In genomic region chr11:65298655-65299179, GRCh38 we compare ENCODE assay signal across 11 cellular contexts. TPM values are rescaled to one million over a fixed set of nuclear protein-coding genes. Genes with fewer than 3 reads are reported as not detected.
DNase-seq lines count a peak whose midpoint lies in the region; TF ChIP-seq lines count a peak whose summit lies in the region.
"Had no signal": no experiment of that assay in that cellular context is flagged by ENCODE, and none has a peak within 500 bp of the region (broad histone marks: within the 10 kb centered on the region; RNA-seq: fewer than 3 reads in every experiment).

No MANE protein-coding gene starts in this region.

- H3K36me3 ChIP-seq in urinary bladder (ENCODE audit: insufficient read depth) (no peaks in the 10 kb centered on the region), mesendoderm (ENCODE audit: control insufficient read depth, insufficient read depth, low read length) (peaks cover 15% of the 10 kb centered on the region)

- H3K23ac ChIP-seq in mesendoderm (ENCODE audit: low read length) = no peak overlapping the region

- no peak overlapping the region for H4K5ac ChIP-seq in mesendoderm (ENCODE audit: low read length)

- no peak overlapping the region for H3K4ac ChIP-seq in mesendoderm (ENCODE audit: low read depth, low read length)

- H3K27ac Mint-ChIP-seq in nephron = peak overlapping the region; percentile 98 to 99 (median 99)

- peaks cover 24% of the 10 kb centered on the region for H3K36me3 Mint-ChIP-seq in nephron (ENCODE audit: low read depth)

- DNase-seq in amygdala (lab: John Stamatoyannopoulos, UW) (peak in 38 of 56 donors; percentile 19 to 80 (median 43)), foreskin fibroblast (peak; percentile 80 to 94), GF-D8 (lab: John Stamatoyannopoulos, UW) (no peak), cerebellar nuclear complex (lab: John Stamatoyannopoulos, UW) (no peak), mesendoderm (no peak)
- DNase-seq: central memory CD4-positive, alpha-beta T cell; NCI-H1436; RPMI8226 had no signal

- H3K4me1 ChIP-seq in urinary bladder (ENCODE audit: insufficient read depth) (peaks cover 2% of the 10 kb centered on the region), mesendoderm (ENCODE audit: control insufficient read depth, low read depth, low read length) (peaks cover 4% of the 10 kb centered on the region)

- no peaks in the 10 kb centered on the region for H3K79me2 ChIP-seq in mesendoderm (ENCODE audit: control insufficient read depth, insufficient read depth, low read length)

- no peaks in the 10 kb centered on the region for H3K27me3 ChIP-seq in mesendoderm (ENCODE audit: insufficient read depth, low read length, poor library complexity)

- H3K9ac ChIP-seq in mesendoderm (ENCODE audit: low read length) = no peak overlapping the region

- peak overlapping the region in 1 of 2 donors; percentile 46 for H3K4me3 ChIP-seq in foreskin fibroblast (ENCODE audit: low read depth in 1 of 2, low read length in 2 of 2)
- no peak overlapping the region for H3K4me3 ChIP-seq in urinary bladder (ENCODE audit: low read depth, low read length)
- H3K4me3 ChIP-seq in mesendoderm (ENCODE audit: low read length) = no peak overlapping the region

- WGBS in urinary bladder = 32% methylated on average over 12 of the region's 12 CpGs
- WGBS in mesendoderm (ENCODE audit: extremely low coverage, insufficient coverage, low lambda C conversion rate) = no CpG with 5 or more reads among the region's 12 CpGs

- peak overlapping the region; percentile 45 to 79 (median 57) for H3K4me3 Mint-ChIP-seq in nephron

- H3K27ac ChIP-seq in urinary bladder (ENCODE audit: low read depth) (peak overlapping the region; percentile 85), mesendoderm (ENCODE audit: low read depth, low read length) (no peak overlapping the region)

- H3K4me1 Mint-ChIP-seq in nephron = peaks cover 78% of the 10 kb centered on the region

- H2BK15ac ChIP-seq in mesendoderm (replicated peaks; ENCODE audit: low read depth) = no peak overlapping the region

- H3K4me2 ChIP-seq in mesendoderm (ENCODE audit: low read length) = no peak overlapping the region

- no peak overlapping the region for H2BK120ac ChIP-seq in mesendoderm (ENCODE audit: low read depth, low read length)

- H3K18ac ChIP-seq in mesendoderm (ENCODE audit: low read length) = no peak overlapping the region

- H3K27me3 Mint-ChIP-seq in nephron (ENCODE audit: low read depth) = no peaks in the 10 kb centered on the region

- TF ChIP-seq CTCF in foreskin fibroblast (IDR thresholded peaks at IDR 0.05; ENCODE audit: low read depth, low read length) (no peak), nephron (IDR thresholded peaks at IDR 0.05; ENCODE audit: unreplicated experiment in 3 of 3) (no peak)

- H2AK5ac ChIP-seq in mesendoderm (ENCODE audit: low read length) = no peak overlapping the region

- H3K79me1 ChIP-seq in mesendoderm (ENCODE audit: low read length) = no peaks in the 10 kb centered on the region

- H2BK5ac ChIP-seq in mesendoderm (ENCODE audit: low read length) = no peak overlapping the region

- H3K9me3 Mint-ChIP-seq in nephron = no peaks in the 10 kb centered on the region

- H3K56ac ChIP-seq in mesendoderm (ENCODE audit: low read length) = no peak overlapping the region

- no peak overlapping the region for H4K8ac ChIP-seq in mesendoderm (ENCODE audit: low read depth, low read length)

RNA-seq across cellular contexts. Expression of gene CDC42EP2, which starts 15.9 kb away (rescaled TPM):
- 17.6 TPM for total RNA-seq in urinary bladder
- 30.1 TPM for polyA plus RNA-seq in urinary bladder
- 6.5 TPM for polyA plus RNA-seq in mesendoderm (2013, experiment 1 of 2)
- 6.8 TPM for polyA plus RNA-seq in mesendoderm (2013, experiment 2 of 2)
- total RNA-seq: mononuclear cell had no signal

RNA-seq across cellular contexts. Expression of gene DPF2, which starts 34.9 kb away (rescaled TPM):
- 29.3 TPM for total RNA-seq in urinary bladder
- polyA plus RNA-seq in urinary bladder = 55.2 TPM
- 57.1 TPM for polyA plus RNA-seq in mesendoderm (2013, experiment 1 of 2)
- 57.4 TPM for polyA plus RNA-seq in mesendoderm (2013, experiment 2 of 2)

RNA-seq across cellular contexts. Expression of gene POLA2, which starts 37.0 kb away (rescaled TPM):
- 10.3 TPM for total RNA-seq in urinary bladder
- polyA plus RNA-seq in urinary bladder = 10.7 TPM
- polyA plus RNA-seq in mesendoderm (2013, experiment 1 of 2) = 15.3 TPM
- 15.6 TPM for polyA plus RNA-seq in mesendoderm (2013, experiment 2 of 2)

RNA-seq across cellular contexts. Expression of gene TIGD3, which starts 55.8 kb away (rescaled TPM):
- 0.11 TPM for total RNA-seq in urinary bladder
- 0.16 TPM for polyA plus RNA-seq in urinary bladder
- 0.13 TPM for polyA plus RNA-seq in mesendoderm (2013, experiment 1 of 2)
- 0.13 TPM for polyA plus RNA-seq in mesendoderm (2013, experiment 2 of 2)

Comparison
In these comparisons a context has a peak if more than half of its experiments do, and no peak if none do; other contexts are left out.
1. DNase-seq: peak in amygdala (38 of 56) and foreskin fibroblast (2 of 2); none in GF-D8 (single experiment), cerebellar nuclear complex (0 of 2) and mesendoderm (single experiment).